1 cellular context compared by ENCODE assay signal in genomic region chr16:57276596-57276995, GRCh38.
A peak's percentile ranks its signal among the peaks of the same experiment; 100 is the strongest.
TF ChIP-seq lines count a peak whose summit lies in the region.

No MANE protein-coding gene starts in this region.

TF ChIP-seq in K562, 482 proteins besides CTCF, POLR2A, EP300 and RAD21:
- TF ChIP-seq BACH1 (tag; IDR thresholded peaks at IDR 0.05) (no peak), ETV1 (tag; conservative IDR thresholded peaks at IDR 0.05; ENCODE audit: low read depth) (peak; percentile 44), HDAC8 (tag; IDR thresholded peaks at IDR 0.05) (no peak), GABPA (tag; conservative IDR thresholded peaks at IDR 0.05; ENCODE audit: low read depth) (0 out of 2 replicates have a peak, but pooled peaks have one; percentile 24), ZNF239 (CRISPR knock-in tag; IDR thresholded peaks at IDR 0.05) (no peak), ZNF23 (CRISPR knock-in tag; IDR thresholded peaks at IDR 0.05) (no peak), NRF1 (conservative IDR thresholded peaks at IDR 0.05 in 1 of 2, IDR thresholded peaks at IDR 0.05 in 1 of 2) (peak in 1 of 2 experiments; percentile 24; a peak in 3 of 4 replicates)
TF ChIP-seq in K562: peak in this region for 3.
